Comparison of ENCODE assay signal across 27 cellular contexts in the genomic region with DNA sequence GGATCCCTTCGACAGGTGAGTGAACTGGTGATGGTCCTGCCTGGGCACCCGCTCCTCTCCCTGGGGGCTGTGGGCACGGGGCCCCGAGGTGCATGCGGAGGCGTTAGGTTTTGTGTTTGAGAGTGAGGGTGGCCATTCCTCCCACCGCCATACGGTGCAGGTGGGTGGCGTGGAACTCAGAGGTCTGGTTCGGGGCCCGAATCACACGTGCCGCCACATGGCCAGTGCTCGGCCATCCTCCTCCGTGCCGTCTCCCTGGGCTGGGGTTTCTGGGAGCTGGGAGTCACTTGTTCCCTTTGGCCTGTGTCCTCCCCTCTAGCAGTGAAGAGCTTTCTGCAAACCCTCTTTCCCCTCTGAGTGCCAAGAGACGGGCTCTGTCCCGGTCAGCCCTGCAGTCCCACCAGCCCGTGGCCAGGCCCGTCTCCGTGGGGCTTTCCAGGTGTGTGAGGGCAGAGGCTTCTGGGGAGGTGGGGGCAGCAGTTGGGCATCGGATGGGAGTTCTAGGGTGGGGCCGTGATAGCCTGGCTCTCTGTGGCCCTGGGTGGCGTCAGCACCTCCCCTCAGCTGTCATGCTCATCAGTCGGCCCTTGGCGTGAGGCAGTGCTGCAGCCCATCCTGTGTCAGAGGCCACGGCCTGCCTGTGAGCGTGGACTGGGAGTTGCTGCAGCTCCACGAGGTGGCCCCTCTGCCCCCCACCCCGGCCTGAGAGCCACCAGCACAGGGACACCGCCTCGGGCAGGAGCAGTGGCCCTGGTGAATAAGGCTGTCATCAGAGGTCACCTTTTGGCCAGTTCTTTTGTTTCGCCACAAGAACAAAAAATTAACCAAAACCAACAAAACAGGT. TPM values are rescaled to one million over a fixed set of nuclear protein-coding genes. Genes with fewer than 3 reads are reported as not detected.
A peak's percentile ranks its signal among the peaks of the same experiment; 100 is the strongest.
DNase-seq lines count a peak whose midpoint lies in the region; ATAC-seq and TF ChIP-seq lines count a peak whose summit lies in the region.
"Had no signal": no experiment of that assay in that cellular context is flagged by ENCODE, and none has a peak within 500 bp of the region (broad histone marks: within the 10 kb centered on the region; RNA-seq: fewer than 3 reads in every experiment).

No MANE protein-coding gene starts in this region.

- no peak overlapping the region for H3K4me3 ChIP-seq in esophagus squamous epithelium
- no peak overlapping the region for H3K4me3 ChIP-seq in muscle layer of colon (ENCODE audit: low read depth in 1 of 2, low read length in 2 of 2)
- no peak overlapping the region for H3K4me3 ChIP-seq in uterus
- H3K4me3 ChIP-seq: PC-9, prostate gland, skin epidermis, transverse colon had no signal

- WGBS in esophagus squamous epithelium, 2 donors: 85 to 95% methylated on average over 4 to 10 of the region's 33 CpGs

- TF ChIP-seq POLR2A in esophagus squamous epithelium (IDR thresholded peaks at IDR 0.05): no peak
- no peak for TF ChIP-seq POLR2A in uterus (IDR thresholded peaks at IDR 0.05)

- intact Hi-C loops in Right ventricle myocardium superior (cut with DNase I) (no loop called here), cardiac septum (cut with DNase I) (no loop called here), esophagus squamous epithelium (cut with DNase I) (no loop called here), uterus (cut with DNase I; ENCODE audit: low total_unique reads) (no loop called here)

- no peak for TF ChIP-seq CTCF in esophagus squamous epithelium (IDR thresholded peaks at IDR 0.05)
- no peak for TF ChIP-seq CTCF in uterus (IDR thresholded peaks at IDR 0.05)

- no peaks in the 10 kb centered on the region for H3K27me3 ChIP-seq in esophagus squamous epithelium
- H3K27me3 ChIP-seq in muscle layer of colon (ENCODE audit: control insufficient read depth in 1 of 2, insufficient read depth in 2 of 2, low read length in 2 of 2): no peaks in the 10 kb centered on the region
- H3K27me3 ChIP-seq in uterus: no peaks in the 10 kb centered on the region
- H3K27me3 ChIP-seq: transverse colon had no signal

- H3K36me3 ChIP-seq in esophagus squamous epithelium (peaks cover 71 to 100% (median 74%) of the 10 kb centered on the region in 3 donors), muscle layer of colon (ENCODE audit: insufficient read depth, low read length) (peaks cover 82% of the 10 kb centered on the region), uterus (no peaks in the 10 kb centered on the region)

- ATAC-seq in Right ventricle myocardium superior (ENCODE audit: poor library complexity): peak; percentile 9
- ATAC-seq in HG02973 (IDR thresholded peaks at IDR 0.05; ENCODE audit: unreplicated experiment): no peak
- no peak for ATAC-seq in HG03378 (IDR thresholded peaks at IDR 0.05; ENCODE audit: unreplicated experiment)

- no peak overlapping the region for H3K9ac ChIP-seq in muscle layer of colon (ENCODE audit: low read length)

- H3K9me3 ChIP-seq in esophagus squamous epithelium: no peaks in the 10 kb centered on the region
- no peaks in the 10 kb centered on the region for H3K9me3 ChIP-seq in muscle layer of colon (ENCODE audit: low read length)
- H3K9me3 ChIP-seq in uterus: no peaks in the 10 kb centered on the region
- H3K9me3 ChIP-seq: prostate gland, transverse colon had no signal

- H3K27ac ChIP-seq in esophagus squamous epithelium (peak overlapping the region; percentile 45 to 72 (median 64)), muscle layer of colon (ENCODE audit: low read depth, low read length) (peak overlapping the region; percentile 45), uterus (peak overlapping the region; percentile 66 to 85)
- H3K27ac ChIP-seq: PC-9 had no signal

- peaks cover 4 to 17% (median 6%) of the 10 kb centered on the region in 3 donors for H3K4me1 ChIP-seq in esophagus squamous epithelium
- peaks cover 4% of the 10 kb centered on the region for H3K4me1 ChIP-seq in muscle layer of colon (ENCODE audit: insufficient read depth, low read length)
- peaks cover 0 to 4% of the 10 kb centered on the region in 2 donors for H3K4me1 ChIP-seq in uterus
- H3K4me1 ChIP-seq: prostate gland, transverse colon had no signal

- no peak for DNase-seq in Right ventricle myocardium superior
- no peak for DNase-seq in cardiac septum (ENCODE audit: low spot score)
- DNase-seq in esophagus squamous epithelium (lab: John Stamatoyannopoulos, UW): no peak
- DNase-seq in uterus: no peak
- no peak for DNase-seq in GM19240 (ENCODE audit: insufficient read length, low spot score)
- DNase-seq: activated CD4-positive, alpha-beta memory T cell treated with anti-CD3 and anti-CD28 coated beads, Interleukin-2, amount 10 ng/mL, durations not matched to agents 7 days and 5 days; activated CD4-positive, CD25-positive, alpha-beta regulatory T cell; activated effector memory CD4-positive, alpha-beta T cell treated with Interleukin-2 at 50 U/mL for 16 hours; GOT3; IMR-90; mesenchymal stem cell; NCI-H1048; NCI-H1694 treated with DMSO at 0.1 percent for 48 hours; NCI-H2171 treated with DMSO at 0.1 percent for 48 hours; NCI-H524 treated with DMSO at 0.1 percent for 48 hours; SIG-M5; transverse colon had no signal

RNA-seq across cellular contexts. Expression of a gene that starts 10.2 kb away (rescaled TPM):
- total RNA-seq in Right ventricle myocardium superior (7.5 TPM), cardiac septum (9.7 TPM), esophagus squamous epithelium (10 to 100 TPM; 16.9 to 26.3 (median 20.2) TPM), uterus (10 to 100 TPM in 3 of 4 donors, 1 to 10 TPM in 1; 9.1 to 33.6 (median 13.1) TPM)

RNA-seq across cellular contexts. Expression of a gene that starts 19.2 kb away (rescaled TPM):
- not detected for total RNA-seq in Right ventricle myocardium superior
- not detected for total RNA-seq in cardiac septum
- total RNA-seq in esophagus squamous epithelium: not detected
- total RNA-seq in uterus: under 1 TPM in 3 of 4 donors, not detected in 1; 0.26 to 0.55 (median 0.29) TPM
- total RNA-seq: A673; activated CD4-positive, alpha-beta memory T cell treated with anti-CD3 and anti-CD28 coated beads, Interleukin-2, amount 10 ng/mL, durations not matched to agents 7 days and 5 days; endothelial cell of umbilical vein; IMR-90; myocyte; PC-9 had no signal

RNA-seq across cellular contexts. Expression of a gene that starts 21.5 kb away (rescaled TPM):
- total RNA-seq in Right ventricle myocardium superior (not detected), cardiac septum (not detected), esophagus squamous epithelium (1 to 10 TPM in 1 of 4 donors, not detected in 3; 5.3 TPM), uterus (not detected)
- total RNA-seq: A673; activated CD4-positive, alpha-beta memory T cell treated with anti-CD3 and anti-CD28 coated beads, Interleukin-2, amount 10 ng/mL, durations not matched to agents 7 days and 5 days; cerebellum; endothelial cell of umbilical vein; IMR-90; myocyte; PC-9; prostate gland; transverse colon had no signal

RNA-seq across cellular contexts. Expression of a gene that starts 29.2 kb away (rescaled TPM):
- total RNA-seq in Right ventricle myocardium superior: 16.5 TPM
- 20.9 TPM for total RNA-seq in cardiac septum
- total RNA-seq in esophagus squamous epithelium: 10 to 100 TPM; 11.7 to 30.6 (median 24.2) TPM
- total RNA-seq in uterus: 10 to 100 TPM in 3 of 4 donors, 1 to 10 TPM in 1; 5.0 to 45.8 (median 24.1) TPM

RNA-seq across cellular contexts. Expression of a gene that starts 31.6 kb away (rescaled TPM):
- total RNA-seq in Right ventricle myocardium superior (not detected), cardiac septum (0.81 TPM), esophagus squamous epithelium (under 1 TPM in 1 of 4 donors, not detected in 3; 0.76 TPM), uterus (1 to 10 TPM in 1 of 4 donors, not detected in 3; 4.5 TPM)
- total RNA-seq: IMR-90, myocyte, transverse colon had no signal
